ENCODE assay signal across 9 cellular contexts in the genomic region with DNA sequence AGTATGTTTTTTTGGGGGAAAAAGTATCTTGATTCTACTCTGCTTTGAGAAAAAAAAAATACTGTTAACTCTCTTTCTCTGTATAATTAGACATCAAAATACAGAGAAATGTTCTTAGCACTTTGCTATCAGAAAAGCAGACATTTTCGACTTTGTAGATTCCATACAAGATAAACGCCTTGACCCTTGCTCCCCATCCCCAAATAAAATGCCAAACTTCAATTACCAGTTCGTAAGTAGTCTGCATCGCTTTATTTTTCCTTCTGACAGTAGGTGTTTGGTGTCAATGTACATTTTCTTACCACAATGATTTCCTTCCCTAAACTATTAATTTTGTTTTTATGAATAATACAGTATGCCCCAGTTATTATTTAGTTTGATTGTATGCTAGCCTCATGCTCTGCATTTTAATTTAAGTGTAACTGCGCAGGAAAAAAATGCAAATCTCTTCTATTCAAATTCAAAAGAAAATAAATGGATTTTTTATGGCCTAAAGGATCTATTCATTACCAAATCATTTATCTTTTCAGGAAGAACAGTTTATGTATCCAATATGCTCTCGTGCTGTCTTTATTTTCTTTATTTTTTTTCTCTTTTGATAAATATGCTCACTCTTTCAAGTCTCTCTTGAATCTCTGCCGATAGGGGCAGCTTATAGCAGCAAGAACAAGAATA.
A peak's percentile ranks its signal among the peaks of the same experiment; 100 is the strongest.
DNase-seq lines count a peak whose midpoint lies in the region; ATAC-seq and TF ChIP-seq lines count a peak whose summit lies in the region.
"Had no signal": no experiment of that assay in that cellular context is flagged by ENCODE, and none has a peak within 500 bp of the region (broad histone marks: within the 10 kb centered on the region; RNA-seq: fewer than 3 reads in every experiment).

No MANE protein-coding gene starts in this region.

- H3K4me3 Mint-ChIP-seq in naive thymus-derived CD4-positive, alpha-beta T cell, result peak overlapping the region; percentile 30 to 88 (median 78)

- H3K4me3 ChIP-seq in BLaER1 (no peak overlapping the region), HEK293 (ENCODE audit: low read depth, low read length) (no peak overlapping the region), astrocyte of the cerebellum (ENCODE audit: low read depth, low read length) (no peak overlapping the region), ovary (no peak overlapping the region), ascending aorta (no peak overlapping the region)
- peak overlapping the region; percentile 18 for H3K4me3 ChIP-seq in naive thymus-derived CD4-positive, alpha-beta T cell (ENCODE audit: low read length)

- H3K27ac Mint-ChIP-seq in naive thymus-derived CD4-positive, alpha-beta T cell, result peak overlapping the region; percentile 68 to 94 (median 87)

- H3K9me3 Mint-ChIP-seq in naive thymus-derived CD4-positive, alpha-beta T cell, result no peaks in the 10 kb centered on the region

- H3K4me2 ChIP-seq in BLaER1, result peak overlapping the region; percentile 70

- POLR2A ChIA-PET in HEK293 (lab: Yijun Ruan, JAX), result no interaction called here
- POLR2A ChIA-PET in naive thymus-derived CD4-positive, alpha-beta T cell (lab: Charles Lee), result interaction anchor here (1.0 to 1.7 kb wide), 6 partner anchors 14 to 99 kb away, joined by 4 to 9 read pairs (median 4); no protein-coding TSS in a partner anchor

- TF ChIP-seq EP300 in ovary (IDR thresholded peaks at IDR 0.05), result no peak

- H3K36me3 Mint-ChIP-seq in naive thymus-derived CD4-positive, alpha-beta T cell, result peaks cover 0 to 3% (median 0%) of the 10 kb centered on the region in 5 donors

- in situ Hi-C loops in astrocyte of the cerebellum (cut with HindIII; ENCODE audit: low sequenced_read_pairs), result loop anchor here (5.0 kb wide), 1 partner anchor 81 kb away; no protein-coding TSS in a partner anchor

- intact Hi-C loops in naive thymus-derived CD4-positive, alpha-beta T cell (cut with micrococcal nuclease), result loop anchor here (2.0 kb wide), 2 partner anchors 18 to 28 kb away; no protein-coding TSS in a partner anchor
- intact Hi-C loops in ovary (cut with DNase I) (no loop called here), ascending aorta (cut with DNase I) (loop anchor here (5.0 kb wide), 1 partner anchor 99 kb away; no protein-coding TSS in a partner anchor)

- no peak for TF ChIP-seq POLR2A in ovary (IDR thresholded peaks at IDR 0.05)

- 64 to 67% (median 64%) methylated on average over 7 of the region's 7 CpGs for WGBS in ovary, 3 donors

- peak overlapping the region; percentile 49 for H3K27ac ChIP-seq in BLaER1
- H3K27ac ChIP-seq in HEK293 (ENCODE audit: extremely low read depth, low read depth, low read length), result no peak overlapping the region; the same call in 1 of the 2 replicates
- peak overlapping the region; percentile 51 for H3K27ac ChIP-seq in naive thymus-derived CD4-positive, alpha-beta T cell (ENCODE audit: low read depth, low read length)
- H3K27ac ChIP-seq in ovary, result no peak overlapping the region
- H3K27ac ChIP-seq in ascending aorta, result no peak overlapping the region

- TF ChIP-seq CTCF in HEK293 (tag by site-specific recombination; IDR thresholded peaks at IDR 0.05), result no peak
- TF ChIP-seq CTCF in astrocyte of the cerebellum (IDR thresholded peaks at IDR 0.05; ENCODE audit: low read depth, low read length, missing control alignments), result peak; percentile 14
- no peak for TF ChIP-seq CTCF in ovary (IDR thresholded peaks at IDR 0.05)
- no peak for TF ChIP-seq CTCF in ascending aorta (IDR thresholded peaks at IDR 0.05)

- CTCF ChIA-PET in HEK293 (lab: Yijun Ruan, JAX), result interaction anchor here (1.1 kb wide), 1 partner anchor 36 kb away, joined by 3 read pairs; no protein-coding TSS in a partner anchor
- CTCF ChIA-PET in naive thymus-derived CD4-positive, alpha-beta T cell (lab: Charles Lee), result no interaction called here

- DNase-seq in astrocyte of the cerebellum (ENCODE audit: low read depth), result no peak
- no peak for DNase-seq in naive thymus-derived CD4-positive, alpha-beta T cell
- DNase-seq in 8988T, result no peak
- DNase-seq in ovary, result no peak
- no peak for DNase-seq in ascending aorta (ENCODE audit: low spot score in 2 of 2)

- H3K36me3 ChIP-seq in BLaER1 (no peaks in the 10 kb centered on the region), HEK293 (ENCODE audit: control insufficient read depth in 2 of 2, insufficient read depth in 1 of 2, low read length in 2 of 2) (no peaks in the 10 kb centered on the region), ovary (no peaks in the 10 kb centered on the region), ascending aorta (no peaks in the 10 kb centered on the region)
- no peaks in the 10 kb centered on the region for H3K36me3 ChIP-seq in naive thymus-derived CD4-positive, alpha-beta T cell (ENCODE audit: control insufficient read depth in 2 of 3, insufficient read depth in 3 of 3, low read length in 3 of 3)

- H3K27me3 Mint-ChIP-seq in naive thymus-derived CD4-positive, alpha-beta T cell, result no peaks in the 10 kb centered on the region

- H3K9me3 ChIP-seq in BLaER1 (no peaks in the 10 kb centered on the region; the same call in 1 of the 2 replicates), HEK293 (ENCODE audit: control insufficient read depth, insufficient read depth, low read depth, low read length) (no peaks in the 10 kb centered on the region), ovary (no peaks in the 10 kb centered on the region), ascending aorta (no peaks in the 10 kb centered on the region)
- no peaks in the 10 kb centered on the region for H3K9me3 ChIP-seq in naive thymus-derived CD4-positive, alpha-beta T cell (ENCODE audit: control insufficient read depth in 2 of 3, low read length in 3 of 3)

- H3K27me3 ChIP-seq in BLaER1 (no peaks in the 10 kb centered on the region), ovary (no peaks in the 10 kb centered on the region), ascending aorta (no peaks in the 10 kb centered on the region)
- no peaks in the 10 kb centered on the region for H3K27me3 ChIP-seq in naive thymus-derived CD4-positive, alpha-beta T cell (ENCODE audit: control insufficient read depth in 2 of 2, insufficient read depth in 2 of 2, low read length in 2 of 2)

- 0 out of 2 replicates have a peak overlapping the region, but pooled peaks have one; percentile 25 for H3K9ac ChIP-seq in BLaER1

- ATAC-seq in naive thymus-derived CD4-positive, alpha-beta T cell, result no peak
- ATAC-seq in HG02763 (IDR thresholded peaks at IDR 0.05; ENCODE audit: unreplicated experiment), result no peak
- ATAC-seq: activated CD4-positive, CD25-positive, alpha-beta regulatory T cell treated with anti-CD3 and anti-CD28 coated beads, Interleukin-2, amount 50 U/mL, for 24 hours had no signal

- H3K4me1 Mint-ChIP-seq in naive thymus-derived CD4-positive, alpha-beta T cell, result peaks cover 19 to 37% (median 34%) of the 10 kb centered on the region in 7 donors

- H3K4me1 ChIP-seq in BLaER1 (peaks cover 28% of the 10 kb centered on the region), HEK293 (ENCODE audit: control insufficient read depth, insufficient read depth, low read length) (peaks cover 14% of the 10 kb centered on the region), ovary (ENCODE audit: insufficient read depth) (peaks cover 1% of the 10 kb centered on the region), ascending aorta (peaks cover 0 to 4% of the 10 kb centered on the region in 2 donors)
- peaks cover 0 to 25% of the 10 kb centered on the region in 2 donors for H3K4me1 ChIP-seq in naive thymus-derived CD4-positive, alpha-beta T cell (ENCODE audit: control insufficient read depth in 2 of 2, insufficient read depth in 2 of 2, low read length in 2 of 2)

- H4K20me1 ChIP-seq in BLaER1, result no peaks in the 10 kb centered on the region

TF ChIP-seq in HEK293, 187 proteins besides CTCF, POLR2A, EP300 and RAD21:
- TF ChIP-seq MZF1 (tag by site-specific recombination; IDR thresholded peaks at IDR 0.05; ENCODE audit: borderline replicate concordance) (0 out of 2 replicates have a peak, but pooled peaks have one; percentile 28), ZNF274 (IDR thresholded peaks at IDR 0.05; ENCODE audit: low read length) (no peak), ZNF274 (tag by site-specific recombination; IDR thresholded peaks at IDR 0.05; ENCODE audit: borderline replicate concordance) (no peak), ZNF366 (tag by site-specific recombination; conservative IDR thresholded peaks at IDR 0.05) (no peak), TRIM28 (IDR thresholded peaks at IDR 0.05; ENCODE audit: borderline replicate concordance, low read length) (peak; percentile 64; the same call in 1 of the 2 replicates), ZNF664 (tag by site-specific recombination; IDR thresholded peaks at IDR 0.05) (no peak), TCF7L2 (IDR thresholded peaks at IDR 0.05; ENCODE audit: borderline replicate concordance, low read depth, low read length) (0 out of 2 replicates have a peak, but pooled peaks have one; percentile 3), ZNF549 (tag by site-specific recombination; IDR thresholded peaks at IDR 0.05) (no peak), ZNF677 (tag by site-specific recombination; IDR thresholded peaks at IDR 0.05) (no peak), ZFP41 (tag by site-specific recombination; IDR thresholded peaks at IDR 0.05; ENCODE audit: borderline replicate concordance) (no peak), ZNF248 (tag by site-specific recombination; IDR thresholded peaks at IDR 0.05) (no peak)
- TF ChIP-seq, protein P1, sequence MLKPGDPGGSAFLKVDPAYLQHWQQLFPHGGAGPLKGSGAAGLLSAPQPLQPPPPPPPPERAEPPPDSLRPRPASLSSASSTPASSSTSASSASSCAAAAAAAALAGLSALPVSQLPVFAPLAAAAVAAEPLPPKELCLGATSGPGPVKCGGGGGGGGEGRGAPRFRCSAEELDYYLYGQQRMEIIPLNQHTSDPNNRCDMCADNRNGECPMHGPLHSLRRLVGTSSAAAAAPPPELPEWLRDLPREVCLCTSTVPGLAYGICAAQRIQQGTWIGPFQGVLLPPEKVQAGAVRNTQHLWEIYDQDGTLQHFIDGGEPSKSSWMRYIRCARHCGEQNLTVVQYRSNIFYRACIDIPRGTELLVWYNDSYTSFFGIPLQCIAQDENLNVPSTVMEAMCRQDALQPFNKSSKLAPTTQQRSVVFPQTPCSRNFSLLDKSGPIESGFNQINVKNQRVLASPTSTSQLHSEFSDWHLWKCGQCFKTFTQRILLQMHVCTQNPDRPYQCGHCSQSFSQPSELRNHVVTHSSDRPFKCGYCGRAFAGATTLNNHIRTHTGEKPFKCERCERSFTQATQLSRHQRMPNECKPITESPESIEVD (tag by site-specific recombination; IDR thresholded peaks at IDR 0.05), result 0 out of 2 replicates have a peak, but pooled peaks have one; percentile 21

Comparison
In these comparisons a context has a peak if more than half of its experiments do, and no peak if none do; other contexts are left out.
1. H3K27ac ChIP-seq: peak in BLaER1 (single experiment) and naive thymus-derived CD4-positive, alpha-beta T cell (single experiment); none in HEK293 (single experiment), ovary (0 of 2) and ascending aorta (0 of 2).
2. intact Hi-C loops: an anchor here in naive thymus-derived CD4-positive, alpha-beta T cell (2.0 kb wide) and ascending aorta (5.0 kb wide); none called in ovary.